Comparison of ENCODE assay signal across 1 cellular context in the genomic region with DNA sequence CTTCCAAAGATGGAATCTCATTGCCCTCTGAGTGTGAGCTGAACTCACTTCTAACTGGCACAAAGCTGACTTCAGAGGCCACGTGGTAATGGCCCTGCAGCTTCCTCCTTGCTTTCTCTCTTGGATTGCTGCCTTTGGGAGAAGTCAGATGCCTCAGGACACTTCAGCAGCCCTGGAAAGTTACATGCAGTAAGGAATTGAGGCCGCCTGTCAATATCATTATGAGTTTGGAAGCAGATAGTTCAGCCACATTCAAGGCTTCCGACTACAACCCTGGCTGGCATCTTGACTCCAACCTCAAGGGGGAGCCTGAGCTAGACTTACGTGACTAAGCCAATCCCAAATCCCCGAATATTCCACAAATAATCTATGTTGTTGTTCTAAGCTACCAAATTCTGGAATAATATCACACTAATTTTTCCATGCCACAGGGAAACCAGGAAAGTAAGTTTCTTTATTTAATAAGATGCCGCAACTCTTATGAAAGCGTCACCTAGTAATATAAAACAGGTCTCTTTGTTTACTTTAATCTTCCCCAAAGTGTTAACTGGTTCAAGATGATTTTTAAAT.
TF ChIP-seq lines count a peak whose summit lies in the region.

No MANE protein-coding gene starts in this region.

TF ChIP-seq in GM23338, 12 proteins besides CTCF, POLR2A, EP300 and RAD21 (continued from another document):
- TF ChIP-seq, protein P1, sequence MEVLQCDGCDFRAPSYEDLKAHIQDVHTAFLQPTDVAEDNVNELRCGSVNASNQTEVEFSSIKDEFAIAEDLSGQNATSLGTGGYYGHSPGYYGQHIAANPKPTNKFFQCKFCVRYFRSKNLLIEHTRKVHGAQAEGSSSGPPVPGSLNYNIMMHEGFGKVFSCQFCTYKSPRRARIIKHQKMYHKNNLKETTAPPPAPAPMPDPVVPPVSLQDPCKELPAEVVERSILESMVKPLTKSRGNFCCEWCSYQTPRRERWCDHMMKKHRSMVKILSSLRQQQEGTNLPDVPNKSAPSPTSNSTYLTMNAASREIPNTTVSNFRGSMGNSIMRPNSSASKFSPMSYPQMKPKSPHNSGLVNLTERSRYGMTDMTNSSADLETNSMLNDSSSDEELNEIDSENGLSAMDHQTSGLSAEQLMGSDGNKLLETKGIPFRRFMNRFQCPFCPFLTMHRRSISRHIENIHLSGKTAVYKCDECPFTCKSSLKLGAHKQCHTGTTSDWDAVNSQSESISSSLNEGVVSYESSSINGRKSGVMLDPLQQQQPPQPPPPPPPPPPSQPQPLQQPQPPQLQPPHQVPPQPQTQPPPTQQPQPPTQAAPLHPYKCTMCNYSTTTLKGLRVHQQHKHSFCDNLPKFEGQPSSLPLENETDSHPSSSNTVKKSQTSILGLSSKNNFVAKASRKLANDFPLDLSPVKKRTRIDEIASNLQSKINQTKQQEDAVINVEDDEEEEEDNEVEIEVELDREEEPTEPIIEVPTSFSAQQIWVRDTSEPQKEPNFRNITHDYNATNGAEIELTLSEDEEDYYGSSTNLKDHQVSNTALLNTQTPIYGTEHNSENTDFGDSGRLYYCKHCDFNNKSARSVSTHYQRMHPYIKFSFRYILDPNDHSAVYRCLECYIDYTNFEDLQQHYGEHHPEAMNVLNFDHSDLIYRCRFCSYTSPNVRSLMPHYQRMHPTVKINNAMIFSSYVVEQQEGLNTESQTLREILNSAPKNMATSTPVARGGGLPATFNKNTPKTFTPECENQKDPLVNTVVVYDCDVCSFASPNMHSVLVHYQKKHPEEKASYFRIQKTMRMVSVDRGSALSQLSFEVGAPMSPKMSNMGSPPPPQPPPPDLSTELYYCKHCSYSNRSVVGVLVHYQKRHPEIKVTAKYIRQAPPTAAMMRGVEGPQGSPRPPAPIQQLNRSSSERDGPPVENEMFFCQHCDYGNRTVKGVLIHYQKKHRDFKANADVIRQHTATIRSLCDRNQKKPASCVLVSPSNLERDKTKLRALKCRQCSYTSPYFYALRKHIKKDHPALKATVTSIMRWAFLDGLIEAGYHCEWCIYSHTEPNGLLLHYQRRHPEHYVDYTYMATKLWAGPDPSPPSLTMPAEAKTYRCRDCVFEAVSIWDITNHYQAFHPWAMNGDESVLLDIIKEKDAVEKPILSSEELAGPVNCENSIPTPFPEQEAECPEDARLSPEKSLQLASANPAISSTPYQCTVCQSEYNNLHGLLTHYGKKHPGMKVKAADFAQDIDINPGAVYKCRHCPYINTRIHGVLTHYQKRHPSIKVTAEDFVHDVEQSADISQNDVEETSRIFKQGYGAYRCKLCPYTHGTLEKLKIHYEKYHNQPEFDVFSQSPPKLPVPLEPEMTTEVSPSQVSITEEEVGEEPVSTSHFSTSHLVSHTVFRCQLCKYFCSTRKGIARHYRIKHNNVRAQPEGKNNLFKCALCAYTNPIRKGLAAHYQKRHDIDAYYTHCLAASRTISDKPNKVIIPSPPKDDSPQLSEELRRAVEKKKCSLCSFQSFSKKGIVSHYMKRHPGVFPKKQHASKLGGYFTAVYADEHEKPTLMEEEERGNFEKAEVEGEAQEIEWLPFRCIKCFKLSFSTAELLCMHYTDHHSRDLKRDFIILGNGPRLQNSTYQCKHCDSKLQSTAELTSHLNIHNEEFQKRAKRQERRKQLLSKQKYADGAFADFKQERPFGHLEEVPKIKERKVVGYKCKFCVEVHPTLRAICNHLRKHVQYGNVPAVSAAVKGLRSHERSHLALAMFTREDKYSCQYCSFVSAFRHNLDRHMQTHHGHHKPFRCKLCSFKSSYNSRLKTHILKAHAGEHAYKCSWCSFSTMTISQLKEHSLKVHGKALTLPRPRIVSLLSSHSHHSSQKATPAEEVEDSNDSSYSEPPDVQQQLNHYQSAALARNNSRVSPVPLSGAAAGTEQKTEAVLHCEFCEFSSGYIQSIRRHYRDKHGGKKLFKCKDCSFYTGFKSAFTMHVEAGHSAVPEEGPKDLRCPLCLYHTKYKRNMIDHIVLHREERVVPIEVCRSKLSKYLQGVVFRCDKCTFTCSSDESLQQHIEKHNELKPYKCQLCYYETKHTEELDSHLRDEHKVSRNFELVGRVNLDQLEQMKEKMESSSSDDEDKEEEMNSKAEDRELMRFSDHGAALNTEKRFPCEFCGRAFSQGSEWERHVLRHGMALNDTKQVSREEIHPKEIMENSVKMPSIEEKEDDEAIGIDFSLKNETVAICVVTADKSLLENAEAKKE (CRISPR knock-in tag; IDR thresholded peaks at IDR 0.05): no peak
